In the genomic region with DNA sequence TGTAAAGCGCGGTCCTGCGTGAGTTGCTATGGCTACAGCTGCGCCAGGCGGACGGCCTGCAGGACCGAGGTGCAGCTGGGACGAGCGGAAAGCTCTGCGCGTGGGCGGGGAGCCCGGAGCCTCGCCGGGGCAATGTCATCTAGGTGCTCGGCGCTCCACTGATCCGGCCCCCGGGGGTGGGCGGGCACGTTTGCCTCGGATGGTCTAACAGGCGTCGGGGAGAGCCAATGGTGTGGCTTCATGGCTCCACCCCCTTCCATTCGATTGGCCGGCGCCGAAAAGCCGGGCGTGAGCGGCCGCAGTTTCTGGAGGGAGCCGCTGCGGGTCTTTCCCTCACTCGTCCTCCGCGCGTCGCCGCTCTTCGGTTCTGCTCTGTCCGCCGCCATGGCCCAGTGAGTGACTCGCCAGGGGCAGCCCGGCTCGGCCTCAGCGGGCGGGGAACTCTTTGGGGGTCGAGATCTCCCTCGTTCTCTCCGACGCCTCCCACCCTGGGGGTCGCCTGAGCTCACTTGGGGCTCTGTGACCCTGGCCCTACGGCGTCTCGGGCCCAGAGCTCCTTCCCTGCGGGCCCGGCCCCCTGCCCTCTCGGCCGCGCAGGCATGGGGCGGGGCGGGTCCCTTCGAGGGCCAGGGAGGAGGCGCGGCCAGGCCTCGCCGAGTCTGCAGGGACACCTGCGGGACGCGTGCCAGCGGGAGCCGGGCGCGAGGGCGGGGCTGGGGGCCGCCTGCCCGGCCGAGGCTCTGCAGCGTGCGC, we compare ENCODE assay signal across 8 cellular contexts. TPM values are rescaled to one million over a fixed set of nuclear protein-coding genes. Genes with fewer than 3 reads are reported as not detected.
DNase-seq lines count a peak whose midpoint lies in the region; ATAC-seq and TF ChIP-seq lines count a peak whose summit lies in the region.

Gene PGD (plus strand): TSS at position 331 of the 753 bp plus-strand sequence. CDS start 54 bp downstream, at position 385.

- no TSS peak for BruUV-seq in PC-9 (replicated peaks; lab: Mats Ljungman, UMichigan)

- intact Hi-C loops in PC-9 (cut with micrococcal nuclease; ENCODE audit: unreplicated experiment), result loop anchor here (1.0 kb wide), 3 partner anchors 11 to 21 kb away; no protein-coding TSS in a partner anchor

- H3K4me2 ChIP-seq in PC-9, result peak within 1 kb of the TSS; percentile 94

- no peaks in the 10 kb centered on the region for H3K9me3 Mint-ChIP-seq in activated T-cell treated with anti-CD3 and anti-CD28 coated beads, Interleukin-2, amount 50 U/mL, for 24 hours

- peaks cover 25% of the 10 kb centered on the region for H3K4me1 ChIP-seq in PC-9 (replicated peaks; ENCODE audit: insufficient read depth)
- H3K4me1 ChIP-seq in mucosa of stomach (ENCODE audit: control insufficient read depth, insufficient read depth, low read length), result peaks cover 13% of the 10 kb centered on the region

- H3K36me3 Mint-ChIP-seq in activated T-cell treated with anti-CD3 and anti-CD28 coated beads, Interleukin-2, amount 50 U/mL, for 24 hours (ENCODE audit: low read depth), result peaks cover 46% of the 10 kb centered on the region

- no peak for TF ChIP-seq CTCF in PC-9 (conservative IDR thresholded peaks at IDR 0.05)

- peak; percentile 95 for ATAC-seq in GM21619 (IDR thresholded peaks at IDR 0.05; ENCODE audit: unreplicated experiment)

- H3K27ac ChIP-seq in PC-9, result peak within 1 kb of the TSS; percentile 89

- H3K9me3 ChIP-seq in PC-9 (ENCODE audit: insufficient read depth, low read depth), result no peaks in the 10 kb centered on the region
- no peaks in the 10 kb centered on the region for H3K9me3 ChIP-seq in mucosa of stomach (ENCODE audit: control insufficient read depth, low read length)

- H3K27me3 ChIP-seq in PC-9 (ENCODE audit: insufficient read depth, low read depth), result no peaks in the 10 kb centered on the region
- no peaks in the 10 kb centered on the region for H3K27me3 ChIP-seq in mucosa of stomach (ENCODE audit: control insufficient read depth, insufficient read depth, low read length)

- CTCF ChIA-PET in PC-9 (lab: Charles Lee), result interaction anchor here (0.6 kb wide), 1 partner anchor 1693 kb away, joined by 16 read pairs; no protein-coding TSS in a partner anchor

- H3K4me3 Mint-ChIP-seq in activated T-cell treated with anti-CD3 and anti-CD28 coated beads, Interleukin-2, amount 50 U/mL, for 24 hours, result peak within 1 kb of the TSS; percentile 92

- peak; percentile 93 for TF ChIP-seq POLR2A in erythroblast (IDR thresholded peaks at IDR 0.05; ENCODE audit: low read length)

- peaks cover 68% of the 10 kb centered on the region for H3K79me2 ChIP-seq in PC-9 (ENCODE audit: low read depth)

- H3K36me3 ChIP-seq in PC-9 (ENCODE audit: low read depth), result peaks cover 34% of the 10 kb centered on the region
- no peaks in the 10 kb centered on the region for H3K36me3 ChIP-seq in mucosa of stomach (ENCODE audit: control insufficient read depth, insufficient read depth, low read length)

- H3K9me2 ChIP-seq in PC-9 (ENCODE audit: insufficient read depth), result no peaks in the 10 kb centered on the region

- peaks cover 13% of the 10 kb centered on the region; the same call in 1 of the 2 replicates for H3F3A ChIP-seq in PC-9 (ENCODE audit: insufficient read depth, low read depth)

- DNase-seq in DMS153 (lab: John Stamatoyannopoulos, UW), result peak; percentile 99
- peak; percentile 95 for DNase-seq in Jurkat, Clone E6-1 (ENCODE audit: low read depth, low spot score)
- DNase-seq in PC-9, result peak; percentile 88 to 98
- DNase-seq in activated T-cell treated with anti-CD3 and anti-CD28 coated beads, Interleukin-2, amount 50 U/mL, for 24 hours, result peak; percentile 98
- peak; percentile 97 to 98 for DNase-seq in erythroblast (lab: John Stamatoyannopoulos, UW)
- DNase-seq in stimulated activated CD8-positive, alpha-beta memory T cell treated with anti-CD3 and anti-CD28 coated beads, Interleukin-7, amount 100 ng/mL, for 1 hour (ENCODE audit: low read depth in 2 of 2), result peak; percentile 92 to 93

- H3K4me1 Mint-ChIP-seq in activated T-cell treated with anti-CD3 and anti-CD28 coated beads, Interleukin-2, amount 50 U/mL, for 24 hours (ENCODE audit: low read depth), result peaks cover 45% of the 10 kb centered on the region

- H3K4me3 ChIP-seq in Jurkat, Clone E6-1 (ENCODE audit: low read length), result peak within 1 kb of the TSS; percentile 88
- H3K4me3 ChIP-seq in PC-9 (peak within 1 kb of the TSS; percentile 94), mucosa of stomach (ENCODE audit: low read length) (peak within 1 kb of the TSS; percentile 82)

- H3K27me3 Mint-ChIP-seq in activated T-cell treated with anti-CD3 and anti-CD28 coated beads, Interleukin-2, amount 50 U/mL, for 24 hours, result no peaks in the 10 kb centered on the region

- POLR2A ChIA-PET in PC-9 (lab: Charles Lee; ENCODE audit: unreplicated experiment), result interaction anchor here (0.5 to 0.8 kb wide), 7 partner anchors 11 to 1338 kb away, joined by 3 to 8 read pairs (median 4); no protein-coding TSS in a partner anchor

- peak within 1 kb of the TSS; percentile 91 for H3K27ac Mint-ChIP-seq in activated T-cell treated with anti-CD3 and anti-CD28 coated beads, Interleukin-2, amount 50 U/mL, for 24 hours

- H2AFZ ChIP-seq in PC-9, result peak within 1 kb of the TSS; percentile 86

- peak within 1 kb of the TSS; percentile 75 for H3K9ac ChIP-seq in mucosa of stomach (ENCODE audit: low read length)

- H4K20me1 ChIP-seq in PC-9 (ENCODE audit: insufficient read depth), result peaks cover 6% of the 10 kb centered on the region; the same call in 1 of the 2 replicates

RNA-seq across cellular contexts. Expression of gene PGD, which starts in this region (rescaled TPM):
- polyA plus RNA-seq in Jurkat, Clone E6-1 (2012; ENCODE audit: insufficient read depth, insufficient read length), result 359 TPM
- total RNA-seq in PC-9 (2021), result 526 and 559 TPM in 2 replicates

Comparison
In these comparisons a context has a peak if more than half of its experiments do, and no peak if none do; other contexts are left out.
1. Peak in every context shown above with its lines: DNase-seq, ATAC-seq, H3K4me3 ChIP-seq and H3K27ac ChIP-seq.